ENCODE assay signal across 10 cellular contexts in genomic region chr22:46536559-46537220, GRCh38. TPM values are rescaled to one million over a fixed set of nuclear protein-coding genes. Genes with fewer than 3 reads are reported as not detected.
DNase-seq lines count a peak whose midpoint lies in the region; ATAC-seq and TF ChIP-seq lines count a peak whose summit lies in the region.
"Had no signal": no experiment of that assay in that cellular context is flagged by ENCODE, and none has a peak within 500 bp of the region (broad histone marks: within the 10 kb centered on the region; RNA-seq: fewer than 3 reads in every experiment).

No MANE protein-coding gene starts in this region.

- WGBS in trophoblast cell (ENCODE audit: extremely low coverage, insufficient coverage, insufficient read length), result no CpG with 5 or more reads among the region's 110 CpGs

- H3K4me3 ChIP-seq in PC-9, result peak overlapping the region; percentile 69; the same call in 1 of the 2 replicates
- peak overlapping the region; percentile 52 for H3K4me3 ChIP-seq in fibroblast of the aortic adventitia (ENCODE audit: low read depth, low read length)
- peak overlapping the region; percentile 72 for H3K4me3 ChIP-seq in trophoblast cell (ENCODE audit: low read depth, low read length)
- H3K4me3 ChIP-seq in foreskin fibroblast (ENCODE audit: low read depth in 1 of 2, low read length in 2 of 2), result peak overlapping the region in 1 of 2 donors; percentile 22

- no peak overlapping the region for H3K23ac ChIP-seq in trophoblast cell (ENCODE audit: low read length)

- no peaks in the 10 kb centered on the region for H4K20me1 ChIP-seq in PC-9 (ENCODE audit: insufficient read depth)

- no peak overlapping the region for H4K12ac ChIP-seq in trophoblast cell (ENCODE audit: low read depth, low read length)

- H3K4me2 ChIP-seq in PC-9 (peak overlapping the region; percentile 49; the same call in 1 of the 2 replicates), trophoblast cell (ENCODE audit: low read length) (peak overlapping the region; percentile 74)

- H3K79me2 ChIP-seq in PC-9 (ENCODE audit: low read depth) (peaks cover 49% of the 10 kb centered on the region), trophoblast cell (ENCODE audit: control insufficient read depth, insufficient read depth, low read length, poor library complexity) (no peaks in the 10 kb centered on the region)

- no peaks in the 10 kb centered on the region for H3K36me3 ChIP-seq in PC-9 (ENCODE audit: low read depth)
- peaks cover 19 to 31% of the 10 kb centered on the region in 2 experiments for H3K36me3 ChIP-seq in trophoblast cell (ENCODE audit: control insufficient read depth in 1 of 2, insufficient read depth in 2 of 2, low read length in 2 of 2)

- H3K4me1 ChIP-seq in PC-9 (replicated peaks; ENCODE audit: insufficient read depth) (peaks cover 49% of the 10 kb centered on the region), trophoblast cell (ENCODE audit: control insufficient read depth in 1 of 2, insufficient read depth in 2 of 2, low read length in 2 of 2) (peaks cover 5 to 26% of the 10 kb centered on the region in 2 experiments)

- no peak overlapping the region for H2AFZ ChIP-seq in PC-9
- H2AFZ ChIP-seq in trophoblast cell (ENCODE audit: insufficient read depth, low read length, poor library complexity), result peak overlapping the region; percentile 13

- H3K18ac ChIP-seq in trophoblast cell (ENCODE audit: low read length), result peak overlapping the region; percentile 66

- H2AK5ac ChIP-seq in trophoblast cell (ENCODE audit: low read length), result no peak overlapping the region

- no peak overlapping the region for H2BK120ac ChIP-seq in trophoblast cell (ENCODE audit: insufficient read depth, low read length, poor library complexity)

- no peaks in the 10 kb centered on the region for H3K9me2 ChIP-seq in PC-9 (ENCODE audit: insufficient read depth)

- ATAC-seq in HG03460 (IDR thresholded peaks at IDR 0.05; ENCODE audit: unreplicated experiment), result no peak

- no TSS peak for BruUV-seq in PC-9 (replicated peaks; lab: Mats Ljungman, UMichigan)

- CTCF ChIA-PET in PC-9 (lab: Charles Lee), result interaction anchor here (0.6 kb wide), 1 partner anchor 178 kb away, joined by 3 read pairs; no protein-coding TSS in a partner anchor

- H3K27ac ChIP-seq in PC-9 (no peak overlapping the region), trophoblast cell (ENCODE audit: low read depth, low read length) (no peak overlapping the region)

- H3K9me3 ChIP-seq in PC-9 (ENCODE audit: insufficient read depth, low read depth) (no peaks in the 10 kb centered on the region), trophoblast cell (ENCODE audit: insufficient read depth, low read depth, low read length) (peaks cover 31% of the 10 kb centered on the region)

- no peak overlapping the region for H3K9ac ChIP-seq in trophoblast cell (ENCODE audit: low read length)

- H3K4ac ChIP-seq in trophoblast cell (ENCODE audit: low read depth, low read length), result peak overlapping the region; percentile 36

- peak overlapping the region; percentile 39 for H4K8ac ChIP-seq in trophoblast cell (ENCODE audit: low read depth, low read length)

- DNase-seq in Daoy (ENCODE audit: low read depth) (peak; percentile 51), PC-9 (peak in 1 of 2 experiments; percentile 15), fibroblast of the aortic adventitia (ENCODE audit: low read depth) (no peak), trophoblast cell (no peak), AG08396 (ENCODE audit: low spot score) (no peak), foreskin fibroblast (no peak)
- DNase-seq in activated CD8-positive, alpha-beta memory T cell treated with anti-CD3 and anti-CD28 coated beads for 24 hours, result no peak
- DNase-seq: Karpas-422; stimulated activated CD4-positive, alpha-beta T cell treated with anti-CD3 and anti-CD28 coated beads, Interleukin-2, amount 100 ng/mL, for 48 hours had no signal

- H3K27me3 ChIP-seq in PC-9 (ENCODE audit: insufficient read depth, low read depth) (no peaks in the 10 kb centered on the region), trophoblast cell (ENCODE audit: insufficient read depth, low read length) (peaks cover 15% of the 10 kb centered on the region)

- H2BK5ac ChIP-seq in trophoblast cell (ENCODE audit: low read depth, low read length, poor library complexity), result no peak overlapping the region

- H4K91ac ChIP-seq in trophoblast cell (ENCODE audit: low read depth, low read length), result peak overlapping the region; percentile 76

- POLR2A ChIA-PET in PC-9 (lab: Charles Lee; ENCODE audit: unreplicated experiment), result interaction anchor here (0.5 to 0.6 kb wide), 2 partner anchors 11 to 492 kb away, joined by 4 to 6 read pairs; no protein-coding TSS in a partner anchor

- TF ChIP-seq CTCF in PC-9 (conservative IDR thresholded peaks at IDR 0.05) (no peak), fibroblast of the aortic adventitia (IDR thresholded peaks at IDR 0.05; ENCODE audit: insufficient read depth, low read length) (no peak), foreskin fibroblast (IDR thresholded peaks at IDR 0.05; ENCODE audit: low read depth, low read length) (no peak)

- peaks cover 60% of the 10 kb centered on the region for H3F3A ChIP-seq in PC-9 (ENCODE audit: insufficient read depth, low read depth)

- H3K79me1 ChIP-seq in trophoblast cell (ENCODE audit: low read length), result peaks cover 5% of the 10 kb centered on the region

- peak overlapping the region; percentile 34 for H3K14ac ChIP-seq in trophoblast cell (ENCODE audit: low read length)

- H2BK12ac ChIP-seq in trophoblast cell (ENCODE audit: low read length), result no peak overlapping the region

- intact Hi-C loops in PC-9 (cut with micrococcal nuclease; ENCODE audit: unreplicated experiment), result no loop called here

RNA-seq across cellular contexts. Expression of gene CELSR1, which starts 0.7 kb away (rescaled TPM):
- 2.9 and 4.3 TPM in 2 replicates for total RNA-seq in Daoy (2014; rRNA removed; shearing (Covaris generic))
- 37.6 and 55.4 TPM in 2 replicates for total RNA-seq in PC-9 (2021)
- 1.1 and 4.3 TPM in 2 replicates for total RNA-seq in fibroblast of the aortic adventitia (ENCODE audit: low replicate concordance)
- polyA plus RNA-seq in trophoblast cell (2013), result 28.5 and 29.5 TPM in 2 replicates
